7 cellular contexts compared by ENCODE assay signal in the genomic region with DNA sequence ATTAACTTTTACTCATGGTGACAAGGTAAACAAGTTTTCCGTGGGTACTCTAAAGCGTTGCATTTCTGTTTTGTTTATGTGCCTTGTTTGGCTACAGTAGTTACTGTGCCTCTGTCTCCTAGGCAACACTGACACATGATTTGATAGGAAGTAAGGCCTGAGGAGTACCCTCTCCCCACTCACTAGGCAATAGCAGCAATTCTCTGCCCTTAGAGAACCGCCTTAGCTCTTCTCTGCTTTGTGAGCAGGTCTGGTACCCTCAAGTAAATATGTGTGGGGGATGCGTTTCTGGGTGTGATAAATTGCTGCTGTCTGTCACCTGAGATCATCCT. TPM values are rescaled to one million over a fixed set of nuclear protein-coding genes. Genes with fewer than 3 reads are reported as not detected.
DNase-seq lines count a peak whose midpoint lies in the region; ATAC-seq and TF ChIP-seq lines count a peak whose summit lies in the region.

A gene with protein sequence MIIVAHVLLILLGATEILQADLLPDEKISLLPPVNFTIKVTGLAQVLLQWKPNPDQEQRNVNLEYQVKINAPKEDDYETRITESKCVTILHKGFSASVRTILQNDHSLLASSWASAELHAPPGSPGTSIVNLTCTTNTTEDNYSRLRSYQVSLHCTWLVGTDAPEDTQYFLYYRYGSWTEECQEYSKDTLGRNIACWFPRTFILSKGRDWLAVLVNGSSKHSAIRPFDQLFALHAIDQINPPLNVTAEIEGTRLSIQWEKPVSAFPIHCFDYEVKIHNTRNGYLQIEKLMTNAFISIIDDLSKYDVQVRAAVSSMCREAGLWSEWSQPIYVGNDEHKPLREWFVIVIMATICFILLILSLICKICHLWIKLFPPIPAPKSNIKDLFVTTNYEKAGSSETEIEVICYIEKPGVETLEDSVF (minus strand): TSS at position 76 of the 332 bp plus-strand sequence. CDS start 5,390 bp downstream, outside the sequence.

- no peaks in the 10 kb centered on the region for H3K27me3 ChIP-seq in prostate gland (replicated peaks; ENCODE audit: insufficient read depth)

- no peak for TF ChIP-seq POLR2A in prostate gland (IDR thresholded peaks at IDR 0.05)

- CTCF ChIA-PET in WTC11 (lab: Charles Lee): no interaction called here

- ATAC-seq in GM19035 (IDR thresholded peaks at IDR 0.05; ENCODE audit: unreplicated experiment): peak; percentile 60
- ATAC-seq in HG03175 (IDR thresholded peaks at IDR 0.05; ENCODE audit: unreplicated experiment): peak; percentile 68
- ATAC-seq in WTC11: peak; percentile 69
- peak; percentile 57 to 88 (median 70) for ATAC-seq in natural killer cell
- ATAC-seq in HG03139 (IDR thresholded peaks at IDR 0.05; ENCODE audit: unreplicated experiment): no peak

- WGBS in prostate gland: 38% methylated on average over 4 of the region's 4 CpGs

- H3K27me3 Mint-ChIP-seq in WTC11 (ENCODE audit: low read depth) (no peaks in the 10 kb centered on the region; the same call in none of the 2 replicates), natural killer cell (ENCODE audit: low read depth in 2 of 2) (peaks cover 9 to 30% of the 10 kb centered on the region in 2 donors)

- TF ChIP-seq CTCF in WTC11 (IDR thresholded peaks at IDR 0.05) (no peak), natural killer cell (IDR thresholded peaks at IDR 0.05) (no peak), prostate gland (IDR thresholded peaks at IDR 0.05) (no peak)

- peak within 1 kb of the TSS in 1 of 2 donors; percentile 18 for H3K4me3 ChIP-seq in prostate gland

- no peaks in the 10 kb centered on the region for H3K4me1 ChIP-seq in prostate gland (replicated peaks)

- H3K27ac ChIP-seq in prostate gland: peak within 1 kb of the TSS in 1 of 2 donors; percentile 58

- no peaks in the 10 kb centered on the region for H3K9me3 ChIP-seq in prostate gland

- no peak within 1 kb of the TSS for H3K4me3 Mint-ChIP-seq in WTC11
- H3K4me3 Mint-ChIP-seq in natural killer cell: peak within 1 kb of the TSS; percentile 13

- H3K9me3 Mint-ChIP-seq in WTC11 (peaks cover 60% of the 10 kb centered on the region), natural killer cell (no peaks in the 10 kb centered on the region)

- intact Hi-C loops in natural killer cell (cut with micrococcal nuclease): no loop called here
- intact Hi-C loops in prostate gland (cut with DNase I): no loop called here

- DNase-seq in WTC11 (ENCODE audit: low spot score) (no peak), natural killer cell (no peak), inferior parietal cortex (ENCODE audit: extremely low spot score) (no peak), prostate gland (ENCODE audit: low spot score) (no peak)

- H3K27ac Mint-ChIP-seq in WTC11 (no peak within 1 kb of the TSS), natural killer cell (no peak within 1 kb of the TSS)

- H3K36me3 Mint-ChIP-seq in WTC11: peaks cover 29% of the 10 kb centered on the region
- no peaks in the 10 kb centered on the region for H3K36me3 Mint-ChIP-seq in natural killer cell

- POLR2A ChIA-PET in WTC11 (lab: Charles Lee): no interaction called here

- H3K36me3 ChIP-seq in prostate gland: no peaks in the 10 kb centered on the region

- peaks cover 6% of the 10 kb centered on the region; the same call in 1 of the 2 replicates for H3K4me1 Mint-ChIP-seq in WTC11
- H3K4me1 Mint-ChIP-seq in natural killer cell: no peaks in the 10 kb centered on the region

TF ChIP-seq in WTC11, 78 proteins besides CTCF, POLR2A, EP300 and RAD21:
- TF ChIP-seq, protein P1, sequence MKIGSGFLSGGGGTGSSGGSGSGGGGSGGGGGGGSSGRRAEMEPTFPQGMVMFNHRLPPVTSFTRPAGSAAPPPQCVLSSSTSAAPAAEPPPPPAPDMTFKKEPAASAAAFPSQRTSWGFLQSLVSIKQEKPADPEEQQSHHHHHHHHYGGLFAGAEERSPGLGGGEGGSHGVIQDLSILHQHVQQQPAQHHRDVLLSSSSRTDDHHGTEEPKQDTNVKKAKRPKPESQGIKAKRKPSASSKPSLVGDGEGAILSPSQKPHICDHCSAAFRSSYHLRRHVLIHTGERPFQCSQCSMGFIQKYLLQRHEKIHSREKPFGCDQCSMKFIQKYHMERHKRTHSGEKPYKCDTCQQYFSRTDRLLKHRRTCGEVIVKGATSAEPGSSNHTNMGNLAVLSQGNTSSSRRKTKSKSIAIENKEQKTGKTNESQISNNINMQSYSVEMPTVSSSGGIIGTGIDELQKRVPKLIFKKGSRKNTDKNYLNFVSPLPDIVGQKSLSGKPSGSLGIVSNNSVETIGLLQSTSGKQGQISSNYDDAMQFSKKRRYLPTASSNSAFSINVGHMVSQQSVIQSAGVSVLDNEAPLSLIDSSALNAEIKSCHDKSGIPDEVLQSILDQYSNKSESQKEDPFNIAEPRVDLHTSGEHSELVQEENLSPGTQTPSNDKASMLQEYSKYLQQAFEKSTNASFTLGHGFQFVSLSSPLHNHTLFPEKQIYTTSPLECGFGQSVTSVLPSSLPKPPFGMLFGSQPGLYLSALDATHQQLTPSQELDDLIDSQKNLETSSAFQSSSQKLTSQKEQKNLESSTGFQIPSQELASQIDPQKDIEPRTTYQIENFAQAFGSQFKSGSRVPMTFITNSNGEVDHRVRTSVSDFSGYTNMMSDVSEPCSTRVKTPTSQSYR (CRISPR knock-in tag; IDR thresholded peaks at IDR 0.05): no peak
- TF ChIP-seq MXD4 (CRISPR knock-in tag; IDR thresholded peaks at IDR 0.05; ENCODE audit: borderline replicate concordance): no peak
- TF ChIP-seq NR1H2 (CRISPR knock-in tag; IDR thresholded peaks at IDR 0.05): no peak
- no peak for TF ChIP-seq RORB (CRISPR knock-in tag; IDR thresholded peaks at IDR 0.05)
- TF ChIP-seq, protein P2, sequence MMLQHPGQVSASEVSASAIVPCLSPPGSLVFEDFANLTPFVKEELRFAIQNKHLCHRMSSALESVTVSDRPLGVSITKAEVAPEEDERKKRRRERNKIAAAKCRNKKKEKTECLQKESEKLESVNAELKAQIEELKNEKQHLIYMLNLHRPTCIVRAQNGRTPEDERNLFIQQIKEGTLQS (CRISPR knock-in tag; conservative IDR thresholded peaks at IDR 0.05): no peak
- TF ChIP-seq, protein P3, sequence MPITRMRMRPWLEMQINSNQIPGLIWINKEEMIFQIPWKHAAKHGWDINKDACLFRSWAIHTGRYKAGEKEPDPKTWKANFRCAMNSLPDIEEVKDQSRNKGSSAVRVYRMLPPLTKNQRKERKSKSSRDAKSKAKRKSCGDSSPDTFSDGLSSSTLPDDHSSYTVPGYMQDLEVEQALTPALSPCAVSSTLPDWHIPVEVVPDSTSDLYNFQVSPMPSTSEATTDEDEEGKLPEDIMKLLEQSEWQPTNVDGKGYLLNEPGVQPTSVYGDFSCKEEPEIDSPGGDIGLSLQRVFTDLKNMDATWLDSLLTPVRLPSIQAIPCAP (CRISPR knock-in tag; IDR thresholded peaks at IDR 0.05): no peak
- no peak for TF ChIP-seq ZNF219 (CRISPR knock-in tag; IDR thresholded peaks at IDR 0.05; ENCODE audit: borderline replicate concordance)
- no peak for TF ChIP-seq ZNF317 (CRISPR knock-in tag; IDR thresholded peaks at IDR 0.05; ENCODE audit: borderline replicate concordance, low read depth)
- TF ChIP-seq NR3C1 (CRISPR knock-in tag; conservative IDR thresholded peaks at IDR 0.05; ENCODE audit: low read depth): no peak
- no peak for TF ChIP-seq IRF2 (CRISPR knock-in tag; IDR thresholded peaks at IDR 0.05; ENCODE audit: borderline replicate concordance, low read depth)
- no peak for TF ChIP-seq TEAD1 (CRISPR knock-in tag; IDR thresholded peaks at IDR 0.05)
- TF ChIP-seq, protein P4, sequence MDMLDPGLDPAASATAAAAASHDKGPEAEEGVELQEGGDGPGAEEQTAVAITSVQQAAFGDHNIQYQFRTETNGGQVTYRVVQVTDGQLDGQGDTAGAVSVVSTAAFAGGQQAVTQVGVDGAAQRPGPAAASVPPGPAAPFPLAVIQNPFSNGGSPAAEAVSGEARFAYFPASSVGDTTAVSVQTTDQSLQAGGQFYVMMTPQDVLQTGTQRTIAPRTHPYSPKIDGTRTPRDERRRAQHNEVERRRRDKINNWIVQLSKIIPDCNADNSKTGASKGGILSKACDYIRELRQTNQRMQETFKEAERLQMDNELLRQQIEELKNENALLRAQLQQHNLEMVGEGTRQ (CRISPR knock-in tag; IDR thresholded peaks at IDR 0.05): no peak
- TF ChIP-seq NFATC4 (CRISPR knock-in tag; IDR thresholded peaks at IDR 0.05): no peak
- TF ChIP-seq NFE2L1 (CRISPR knock-in tag; IDR thresholded peaks at IDR 0.05): no peak
- TF ChIP-seq KAT7 (CRISPR knock-in tag; IDR thresholded peaks at IDR 0.05; ENCODE audit: borderline replicate concordance): no peak
- no peak for TF ChIP-seq FOXK1 (CRISPR knock-in tag; IDR thresholded peaks at IDR 0.05)
- no peak for TF ChIP-seq ZNF396 (CRISPR knock-in tag; IDR thresholded peaks at IDR 0.05; ENCODE audit: borderline replicate concordance)

RNA-seq across cellular contexts. Expression of the gene that starts here (rescaled TPM):
- total RNA-seq in WTC11 (2021): not detected in 3 replicates
- 10 to 100 TPM in 1 of 3 donors, under 1 TPM in 1, not detected in 1; 0.34 to 12.4 TPM for total RNA-seq in natural killer cell
- total RNA-seq in prostate gland: 1 to 10 TPM; 1.5 to 7.6 TPM

Comparison
In these comparisons a context has a peak if more than half of its experiments do, and no peak if none do; other contexts are left out.
1. Peak in ATAC-seq in WTC11; RNA of the gene not detected or under 1 TPM.